Comparison of ENCODE assay signal across 8 cellular contexts in the genomic region with DNA sequence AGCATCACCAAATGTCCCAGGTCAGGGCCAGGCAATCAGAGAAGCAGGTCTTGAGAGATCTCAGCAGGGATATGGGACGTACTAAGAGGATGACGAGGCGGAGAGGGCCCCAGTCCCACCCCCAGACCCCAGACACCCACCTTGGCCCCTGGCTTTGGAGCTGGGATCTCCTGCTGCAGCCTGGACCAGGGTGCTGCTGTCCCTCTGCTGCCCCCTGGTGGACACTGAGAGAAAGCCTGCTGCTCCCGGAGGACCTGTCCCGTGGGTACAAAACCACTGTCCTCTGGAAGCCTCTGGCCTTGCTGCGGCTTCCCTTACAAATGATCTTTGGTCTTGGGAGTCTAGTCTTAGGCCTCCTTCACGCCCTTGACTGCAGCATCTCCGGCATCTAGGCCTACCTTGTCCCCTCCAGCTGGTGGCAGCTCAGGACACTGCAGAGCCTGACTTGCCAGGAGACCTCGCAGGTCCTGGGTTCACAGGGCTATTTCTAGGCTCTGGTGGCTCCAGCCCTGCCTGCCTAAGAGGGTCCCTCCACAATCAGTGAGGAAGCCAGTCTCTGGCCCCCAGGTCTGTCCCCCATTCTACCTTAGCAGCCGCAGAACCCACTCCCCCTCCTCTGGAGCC.
DNase-seq lines count a peak whose midpoint lies in the region; ATAC-seq, FAIRE-seq and TF ChIP-seq lines count a peak whose summit lies in the region.

No MANE protein-coding gene starts in this region.

- no peak overlapping the region for H3K4me3 Mint-ChIP-seq in activated CD8-positive, alpha-beta T cell treated with anti-CD3 and anti-CD28 coated beads, Interleukin-2, amount 10 ng/mL, durations not matched to agents 7 days and 5 days

- no peak overlapping the region for H3K4me3 ChIP-seq in H1 (ENCODE audit: extremely low read depth in 1 of 4, insufficient read depth in 2 of 4, low read depth in 3 of 4, low read length in 4 of 4)
- no peak overlapping the region for H3K4me3 ChIP-seq in mesendoderm (ENCODE audit: low read length)

- H2BK12ac ChIP-seq in H1 (ENCODE audit: low read depth, low read length): no peak overlapping the region

- H4K8ac ChIP-seq in H1 (ENCODE audit: extremely low read depth, insufficient read depth, low read length): no peak overlapping the region
- no peak overlapping the region for H4K8ac ChIP-seq in mesendoderm (ENCODE audit: low read depth, low read length)

- peaks cover 0 to 4% (median 0%) of the 10 kb centered on the region in 4 experiments; a peak in 3 of 7 replicates for H3K4me1 ChIP-seq in H1 (replicated peaks in 1 of 4; ENCODE audit: control insufficient read depth in 3 of 4, insufficient read depth in 4 of 4, low read length in 3 of 4)
- no peaks in the 10 kb centered on the region for H3K4me1 ChIP-seq in mesendoderm (ENCODE audit: control insufficient read depth, low read depth, low read length)

- H3K36me3 ChIP-seq in H1 (ENCODE audit: control insufficient read depth in 2 of 4, insufficient read depth in 4 of 4, low read length in 3 of 4) (no peaks in the 10 kb centered on the region), mesendoderm (ENCODE audit: control insufficient read depth, insufficient read depth, low read length) (no peaks in the 10 kb centered on the region)

- POLR2A ChIA-PET in GM10248 (lab: Yijun Ruan, JAX) (no interaction called here), H1 (lab: Charles Lee; ENCODE audit: partially characterized antibody) (no interaction called here)
- POLR2A ChIA-PET in activated CD8-positive, alpha-beta T cell treated with anti-CD3 and anti-CD28 coated beads, Interleukin-2, amount 10 ng/mL, durations not matched to agents 7 days and 5 days (lab: Charles Lee): interaction anchor here (0.7 to 1.6 kb wide), 2 partner anchors 238 to 239 kb away, joined by 4 read pairs; a partner anchor contains a TSS

- H3K18ac ChIP-seq in H1 (ENCODE audit: extremely low read depth, low read length): no peak overlapping the region
- H3K18ac ChIP-seq in mesendoderm (ENCODE audit: low read length): no peak overlapping the region

- H3K27ac ChIP-seq in H1 (ENCODE audit: low read depth, low read length) (no peak overlapping the region), mesendoderm (ENCODE audit: low read depth, low read length) (no peak overlapping the region)

- H2AFZ ChIP-seq in H1 (ENCODE audit: low read length): peak overlapping the region; percentile 79; the same call in 1 of the 2 replicates

- H3K36me3 Mint-ChIP-seq in activated CD8-positive, alpha-beta T cell treated with anti-CD3 and anti-CD28 coated beads, Interleukin-2, amount 10 ng/mL, durations not matched to agents 7 days and 5 days (ENCODE audit: low read depth): peaks cover 3% of the 10 kb centered on the region

- no peak overlapping the region for H4K91ac ChIP-seq in H1 (replicated peaks; ENCODE audit: insufficient read length, low read length)

- TF ChIP-seq CTCF in GM10248 (IDR thresholded peaks at IDR 0.05; ENCODE audit: control extremely low read depth, extremely low read depth, low read depth, missing control alignments) (peak; percentile 96), H1 (IDR thresholded peaks at IDR 0.05; ENCODE audit: control extremely low read depth in 1 of 3, insufficient read depth in 1 of 3, low read depth in 1 of 3, low read length in 3 of 3) (peak; percentile 92 to 97 (median 93))

- no peaks in the 10 kb centered on the region for H3K27me3 ChIP-seq in H1 (replicated peaks in 1 of 4; ENCODE audit: control insufficient read depth in 3 of 4, extremely low read depth in 1 of 4, insufficient read depth in 3 of 4, low read length in 3 of 4)
- no peaks in the 10 kb centered on the region for H3K27me3 ChIP-seq in mesendoderm (ENCODE audit: insufficient read depth, low read length, poor library complexity)

- H3K9me3 ChIP-seq in H1 (ENCODE audit: insufficient read depth in 2 of 2, low read depth in 1 of 2, low read length in 1 of 2): no peaks in the 10 kb centered on the region

- peak; percentile 49 for ATAC-seq in HG02938 (IDR thresholded peaks at IDR 0.05; ENCODE audit: unreplicated experiment)
- ATAC-seq in activated CD8-positive, alpha-beta T cell treated with anti-CD3 and anti-CD28 coated beads, Interleukin-2, amount 10 ng/mL, durations not matched to agents 7 days and 5 days: peak; percentile 85
- ATAC-seq in GM18870 (IDR thresholded peaks at IDR 0.05; ENCODE audit: unreplicated experiment): no peak

- H3K23me2 ChIP-seq in H1 (ENCODE audit: low read depth, low read length): no peaks in the 10 kb centered on the region

- H3K4me1 Mint-ChIP-seq in activated CD8-positive, alpha-beta T cell treated with anti-CD3 and anti-CD28 coated beads, Interleukin-2, amount 10 ng/mL, durations not matched to agents 7 days and 5 days (ENCODE audit: low read depth): peaks cover 20% of the 10 kb centered on the region

- H3K79me2 ChIP-seq in H1 (ENCODE audit: control insufficient read depth in 1 of 2, insufficient read depth in 2 of 2, low read length in 2 of 2) (no peaks in the 10 kb centered on the region), mesendoderm (ENCODE audit: control insufficient read depth, insufficient read depth, low read length) (no peaks in the 10 kb centered on the region)

- H4K20me1 ChIP-seq in H1 (replicated peaks in 1 of 2; ENCODE audit: control insufficient read depth in 1 of 2, insufficient read depth in 2 of 2, low read length in 2 of 2): no peaks in the 10 kb centered on the region

- H3K14ac ChIP-seq in H1 (ENCODE audit: insufficient read length): no peak overlapping the region

- DNase-seq in GM10248 (ENCODE audit: extremely low spot score): peak; percentile 89
- DNase-seq in NCI-H748 (lab: John Stamatoyannopoulos, UW; ENCODE audit: unreplicated experiment): peak; percentile 59
- DNase-seq in activated CD8-positive, alpha-beta T cell treated with anti-CD3 and anti-CD28 coated beads, Interleukin-2, amount 10 ng/mL, durations not matched to agents 7 days and 5 days: peak; percentile 89
- DNase-seq in H1 (ENCODE audit: low read depth in 1 of 2, low spot score in 2 of 2): peak; percentile 56 to 95
- peak; percentile 84 for DNase-seq in mesendoderm
- DNase-seq in stimulated activated CD8-positive, alpha-beta memory T cell treated with anti-CD3 and anti-CD28 coated beads, Interleukin-15, amount 100 ng/mL, for 48 hours (ENCODE audit: low read depth in 2 of 2): peak; percentile 52 to 63

- FAIRE-seq in H1 (lab: Jason Lieb, UNC): no peak

- no peak for TF ChIP-seq EP300 in H1 (IDR thresholded peaks at IDR 0.05; ENCODE audit: borderline replicate concordance in 1 of 2, low read depth in 2 of 2, low read length in 2 of 2)

- H2BK5ac ChIP-seq in H1 (ENCODE audit: low read depth, low read length) (no peak overlapping the region; the same call in 1 of the 2 replicates), mesendoderm (ENCODE audit: low read length) (no peak overlapping the region)

- no peak overlapping the region for H3K9ac ChIP-seq in H1 (replicated peaks in 1 of 4; ENCODE audit: extremely low read depth in 1 of 4, low read depth in 3 of 4, low read length in 3 of 4)
- no peak overlapping the region for H3K9ac ChIP-seq in mesendoderm (ENCODE audit: low read length)

- H2AK5ac ChIP-seq in H1 (ENCODE audit: low read depth, low read length) (no peak overlapping the region), mesendoderm (ENCODE audit: low read length) (no peak overlapping the region)

- H2BK15ac ChIP-seq in H1 (ENCODE audit: low read length): no peak overlapping the region
- no peak overlapping the region for H2BK15ac ChIP-seq in mesendoderm (replicated peaks; ENCODE audit: low read depth)

- no peak overlapping the region for H3K4me2 ChIP-seq in H1 (ENCODE audit: insufficient read depth in 1 of 2, low read depth in 2 of 2, low read length in 2 of 2)
- no peak overlapping the region for H3K4me2 ChIP-seq in mesendoderm (ENCODE audit: low read length)

- H3K79me1 ChIP-seq in H1 (ENCODE audit: low read depth, low read length): no peaks in the 10 kb centered on the region
- H3K79me1 ChIP-seq in mesendoderm (ENCODE audit: low read length): no peaks in the 10 kb centered on the region

- H2BK20ac ChIP-seq in H1 (ENCODE audit: low read length): peak overlapping the region; percentile 61; the same call in 1 of the 2 replicates

- CTCF ChIA-PET in GM10248 (lab: Yijun Ruan, JAX): interaction anchor here (0.6 to 8.9 kb wide), 42 partner anchors 9 to 314 kb away, joined by 3 to 131 read pairs (median 6); a partner anchor contains a TSS
- CTCF ChIA-PET in activated CD8-positive, alpha-beta T cell treated with anti-CD3 and anti-CD28 coated beads, Interleukin-2, amount 10 ng/mL, durations not matched to agents 7 days and 5 days (lab: Charles Lee): interaction anchor here (0.6 to 5.0 kb wide), 36 partner anchors 9 to 265 kb away, joined by 3 to 69 read pairs (median 5); a partner anchor contains a TSS
- CTCF ChIA-PET in H1 (lab: Charles Lee; ENCODE audit: partially characterized antibody): interaction anchor here (0.5 to 6.1 kb wide), 48 partner anchors 9 to 255 kb away, joined by 3 to 57 read pairs (median 4); a partner anchor contains a TSS

- H2BK120ac ChIP-seq in H1 (replicated peaks; ENCODE audit: low read depth, low read length): no peak overlapping the region
- H2BK120ac ChIP-seq in mesendoderm (ENCODE audit: low read depth, low read length): no peak overlapping the region

- H3K4ac ChIP-seq in H1 (replicated peaks; ENCODE audit: insufficient read length, low read depth, low read length) (no peak overlapping the region), mesendoderm (ENCODE audit: low read depth, low read length) (no peak overlapping the region)

- TF ChIP-seq POLR2A in H1 (IDR thresholded peaks at IDR 0.05; ENCODE audit: control extremely low read depth in 1 of 2, low read depth in 2 of 2, low read length in 2 of 2): no peak

- H3K27me3 Mint-ChIP-seq in activated CD8-positive, alpha-beta T cell treated with anti-CD3 and anti-CD28 coated beads, Interleukin-2, amount 10 ng/mL, durations not matched to agents 7 days and 5 days (ENCODE audit: low read depth): no peaks in the 10 kb centered on the region

- no peak overlapping the region for H4K5ac ChIP-seq in H1 (ENCODE audit: insufficient read length, low read depth, low read length)
- H4K5ac ChIP-seq in mesendoderm (ENCODE audit: low read length): no peak overlapping the region

- TF ChIP-seq RAD21 in H1 (IDR thresholded peaks at IDR 0.05 in 1 of 2, conservative IDR thresholded peaks at IDR 0.05 in 1 of 2; ENCODE audit: low read depth in 2 of 2, low read length in 2 of 2): peak; percentile 83 to 85

- 46% methylated on average over 8 of the region's 10 CpGs; no CpG with 5 or more reads in 1 of the 2 experiments for WGBS in H1 (ENCODE audit: extremely low coverage in 1 of 2, insufficient coverage in 1 of 2, insufficient read length in 1 of 2, insufficient replicate concordance in 2 of 2, low coverage in 1 of 2, low lambda C conversion rate in 2 of 2, missing lambda C conversion rate in 1 of 2), 2 experiments
- no CpG with 5 or more reads among the region's 10 CpGs for WGBS in mesendoderm (ENCODE audit: extremely low coverage, insufficient coverage, low lambda C conversion rate)

- H3K23ac ChIP-seq in H1 (ENCODE audit: insufficient read length): no peak overlapping the region
- H3K23ac ChIP-seq in mesendoderm (ENCODE audit: low read length): no peak overlapping the region

- no peak overlapping the region for H3K56ac ChIP-seq in H1 (replicated peaks; ENCODE audit: insufficient read length, low read depth, low read length)
- H3K56ac ChIP-seq in mesendoderm (ENCODE audit: low read length): no peak overlapping the region

- H3K9me3 Mint-ChIP-seq in activated CD8-positive, alpha-beta T cell treated with anti-CD3 and anti-CD28 coated beads, Interleukin-2, amount 10 ng/mL, durations not matched to agents 7 days and 5 days (ENCODE audit: insufficient read depth): no peaks in the 10 kb centered on the region

- H3K27ac Mint-ChIP-seq in activated CD8-positive, alpha-beta T cell treated with anti-CD3 and anti-CD28 coated beads, Interleukin-2, amount 10 ng/mL, durations not matched to agents 7 days and 5 days: peak overlapping the region; percentile 77
